ENCODE assay signal across 1 cellular context in genomic region chrX:110182362-110182761, GRCh38.
TF ChIP-seq lines count a peak whose summit lies in the region.

No MANE protein-coding gene starts in this region.

TF ChIP-seq in IMR-90, 13 proteins besides CTCF, POLR2A, EP300 and RAD21:
- TF ChIP-seq NFE2L2 (IDR thresholded peaks at IDR 0.05; ENCODE audit: low read depth, low read length) (no peak), USF2 (IDR thresholded peaks at IDR 0.05; ENCODE audit: low read depth, low read length) (no peak), BHLHE40 (IDR thresholded peaks at IDR 0.05; ENCODE audit: low read depth, low read length) (no peak), MXI1 (IDR thresholded peaks at IDR 0.05; ENCODE audit: borderline replicate concordance, low read depth, low read length) (no peak), SMC3 (IDR thresholded peaks at IDR 0.05; ENCODE audit: low read depth, low read length) (no peak), CHD1 (IDR thresholded peaks at IDR 0.05; ENCODE audit: low read depth, low read length) (no peak), RFX5 (IDR thresholded peaks at IDR 0.05; ENCODE audit: low read depth, low read length) (no peak), MAZ (IDR thresholded peaks at IDR 0.05; ENCODE audit: borderline replicate concordance, low read depth, low read length) (no peak), ELK1 (IDR thresholded peaks at IDR 0.05; ENCODE audit: borderline replicate concordance, low read depth, low read length) (no peak), CEBPB (IDR thresholded peaks at IDR 0.05; ENCODE audit: low read depth, low read length) (no peak)
